In genomic region chr18:23220355-23220754, GRCh38 we compare ENCODE assay signal across 18 cellular contexts.
DNase-seq lines count a peak whose midpoint lies in the region; ATAC-seq and TF ChIP-seq lines count a peak whose summit lies in the region.
"Had no signal": no experiment of that assay in that cellular context is flagged by ENCODE, and none has a peak within 500 bp of the region (broad histone marks: within the 10 kb centered on the region; RNA-seq: fewer than 3 reads in every experiment).

No MANE protein-coding gene starts in this region.

- no peak for TF ChIP-seq POLR2A in thyroid gland (IDR thresholded peaks at IDR 0.05)

- H3K27ac ChIP-seq in dorsolateral prefrontal cortex (peak overlapping the region in 42 of 59 donors; percentile 3 to 82 (median 52)), lung (ENCODE audit: low read depth in 1 of 2, low read length in 1 of 2) (peak overlapping the region in 1 of 2 donors; percentile 35), thyroid gland (peak overlapping the region in 2 of 3 donors; percentile 40 to 58)
- H3K27ac ChIP-seq: A549, Peyer's patch had no signal

- H3K27me3 Mint-ChIP-seq in activated naive CD8-positive, alpha-beta T cell treated with anti-CD3 and anti-CD28 coated beads, Interleukin-2, amount 50 U/mL, for 24 hours, result peaks cover 2% of the 10 kb centered on the region
- no peaks in the 10 kb centered on the region for H3K27me3 Mint-ChIP-seq in activated naive CD8-positive, alpha-beta T cell treated with anti-CD3 and anti-CD28 coated beads for 36 hours

- H3K27me3 ChIP-seq in dorsolateral prefrontal cortex, result peaks cover 0 to 6% (median 0%) of the 10 kb centered on the region in 45 donors
- H3K27me3 ChIP-seq in lung (ENCODE audit: control insufficient read depth, insufficient read depth), result no peaks in the 10 kb centered on the region
- no peaks in the 10 kb centered on the region for H3K27me3 ChIP-seq in thyroid gland
- H3K27me3 ChIP-seq: Peyer's patch had no signal

- ATAC-seq in activated naive CD8-positive, alpha-beta T cell treated with anti-CD3 and anti-CD28 coated beads, Interleukin-2, amount 50 U/mL, for 24 hours, result peak; percentile 18
- peak; percentile 70 for ATAC-seq in lung (ENCODE audit: insufficient read depth, low FRiP score)
- ATAC-seq: A549 had no signal

- peaks cover 8% of the 10 kb centered on the region for H3K4me1 Mint-ChIP-seq in activated naive CD8-positive, alpha-beta T cell treated with anti-CD3 and anti-CD28 coated beads, Interleukin-2, amount 50 U/mL, for 24 hours
- H3K4me1 Mint-ChIP-seq in activated naive CD8-positive, alpha-beta T cell treated with anti-CD3 and anti-CD28 coated beads for 36 hours, result peaks cover 3% of the 10 kb centered on the region

- DNase-seq in activated naive CD8-positive, alpha-beta T cell treated with anti-CD3 and anti-CD28 coated beads, Interleukin-2, amount 50 U/mL, for 24 hours, result no peak
- DNase-seq in activated naive CD8-positive, alpha-beta T cell treated with anti-CD3 and anti-CD28 coated beads for 36 hours, result no peak
- DNase-seq in dorsolateral prefrontal cortex (no peak), lung (ENCODE audit: low spot score) (peak; percentile 79), thyroid gland (peak; percentile 89 to 92), GM19238 (ENCODE audit: insufficient read length, low spot score) (no peak), head of caudate nucleus (no peak), LoVo (ENCODE audit: low spot score) (no peak)
- DNase-seq: Caco-2, IMR-90, NCI-H1436 treated with DMSO at 0.1 percent for 48 hours, NCI-H2107, NCI-H446 treated with DMSO at 0.1 percent for 48 hours, NCI-H82, Peyer's patch, SHP77 had no signal

- H3K4me3 ChIP-seq in dorsolateral prefrontal cortex (no peak overlapping the region), lung (no peak overlapping the region), thyroid gland (replicated peaks in 1 of 3) (no peak overlapping the region)
- H3K4me3 ChIP-seq: A549, HAP-1, Peyer's patch had no signal

- H3K4me3 Mint-ChIP-seq in activated naive CD8-positive, alpha-beta T cell treated with anti-CD3 and anti-CD28 coated beads, Interleukin-2, amount 50 U/mL, for 24 hours, result no peak overlapping the region
- H3K4me3 Mint-ChIP-seq in activated naive CD8-positive, alpha-beta T cell treated with anti-CD3 and anti-CD28 coated beads for 36 hours, result no peak overlapping the region

- H3K4me1 ChIP-seq in lung (ENCODE audit: control insufficient read depth in 2 of 2, insufficient read depth in 2 of 2, low read length in 2 of 2) (no peaks in the 10 kb centered on the region), thyroid gland (peaks cover 14 to 16% of the 10 kb centered on the region in 2 donors)
- H3K4me1 ChIP-seq: A549, Caco-2, HAP-1, Peyer's patch had no signal

- no peak for TF ChIP-seq CTCF in dorsolateral prefrontal cortex (IDR thresholded peaks at IDR 0.05 in 54 of 56, conservative IDR thresholded peaks at IDR 0.05 in 2 of 56; ENCODE audit: low read depth in 1 of 56, partially characterized antibody in 56 of 56)
- TF ChIP-seq CTCF in lung (IDR thresholded peaks at IDR 0.05; ENCODE audit: control extremely low read depth, extremely low read depth), result no peak
- no peak for TF ChIP-seq CTCF in thyroid gland (IDR thresholded peaks at IDR 0.05)

- H3K9me3 Mint-ChIP-seq in activated naive CD8-positive, alpha-beta T cell treated with anti-CD3 and anti-CD28 coated beads, Interleukin-2, amount 50 U/mL, for 24 hours, result no peaks in the 10 kb centered on the region
- no peaks in the 10 kb centered on the region for H3K9me3 Mint-ChIP-seq in activated naive CD8-positive, alpha-beta T cell treated with anti-CD3 and anti-CD28 coated beads for 36 hours

- intact Hi-C loops in dorsolateral prefrontal cortex (cut with DNase I), result no loop called here
- intact Hi-C loops in thyroid gland (cut with DNase I), result loop anchor here (10.0 kb wide), 1 partner anchor 86 kb away; the partner anchor contains the start of gene CABLES1
- intact Hi-C loops in head of caudate nucleus (cut with DNase I), result no loop called here

- WGBS in lung, 2 donors, result 62 to 80% methylated on average over 8 of the region's 8 CpGs
- WGBS in thyroid gland, 2 donors, result 23 to 26% methylated on average over 8 of the region's 8 CpGs

- H3K36me3 ChIP-seq in lung (ENCODE audit: control insufficient read depth in 2 of 2, insufficient read depth in 2 of 2, low read length in 2 of 2) (no peaks in the 10 kb centered on the region), thyroid gland (no peaks in the 10 kb centered on the region)
- H3K36me3 ChIP-seq: HAP-1, Peyer's patch had no signal

- H3K27ac Mint-ChIP-seq in activated naive CD8-positive, alpha-beta T cell treated with anti-CD3 and anti-CD28 coated beads, Interleukin-2, amount 50 U/mL, for 24 hours, result no peak overlapping the region
- no peak overlapping the region for H3K27ac Mint-ChIP-seq in activated naive CD8-positive, alpha-beta T cell treated with anti-CD3 and anti-CD28 coated beads for 36 hours

- H3K9me3 ChIP-seq in lung (ENCODE audit: control insufficient read depth in 2 of 2, insufficient read depth in 1 of 2, low read length in 1 of 2) (no peaks in the 10 kb centered on the region), thyroid gland (no peaks in the 10 kb centered on the region)
- H3K9me3 ChIP-seq: A549, Caco-2, HAP-1, Peyer's patch had no signal

- H3K36me3 Mint-ChIP-seq in activated naive CD8-positive, alpha-beta T cell treated with anti-CD3 and anti-CD28 coated beads, Interleukin-2, amount 50 U/mL, for 24 hours (ENCODE audit: low read depth), result no peaks in the 10 kb centered on the region
- H3K36me3 Mint-ChIP-seq in activated naive CD8-positive, alpha-beta T cell treated with anti-CD3 and anti-CD28 coated beads for 36 hours, result no peaks in the 10 kb centered on the region

Comparison
In these comparisons a context has a peak if more than half of its experiments do, and no peak if none do; other contexts are left out.
1. DNase-seq: peak in lung (single experiment) and thyroid gland (2 of 2); none in activated naive CD8-positive, alpha-beta T cell treated with anti-CD3 and anti-CD28 coated beads, Interleukin-2, amount 50 U/mL, for 24 hours (single experiment), activated naive CD8-positive, alpha-beta T cell treated with anti-CD3 and anti-CD28 coated beads for 36 hours (single experiment), dorsolateral prefrontal cortex (0 of 10), GM19238 (single experiment), head of caudate nucleus (0 of 42) and LoVo (single experiment).